In the genomic region with DNA sequence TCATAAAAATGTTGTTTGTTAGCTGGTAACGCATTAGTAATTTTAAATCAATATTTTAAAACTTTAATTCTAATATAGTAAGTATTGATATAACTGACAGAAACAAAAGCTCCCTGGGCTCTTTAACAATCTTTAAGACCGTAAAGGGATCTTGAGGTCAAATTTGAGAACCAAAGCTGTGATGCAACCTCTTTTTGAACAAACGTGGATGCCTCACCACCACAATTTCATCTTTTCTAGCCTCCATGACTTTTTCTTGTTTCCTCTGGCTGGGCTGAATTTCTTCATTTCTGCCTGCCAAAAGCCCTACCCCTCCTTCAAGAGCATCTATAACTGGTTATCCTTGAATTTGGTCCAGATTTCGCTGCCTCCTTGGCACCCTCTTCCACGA, we compare ENCODE assay signal across 1 cellular context.
TF ChIP-seq lines count a peak whose summit lies in the region.

No MANE protein-coding gene starts in this region.

TF ChIP-seq in GM23338, 12 proteins besides CTCF, POLR2A, EP300 and RAD21 (continued from another document):
- TF ChIP-seq ZNF462 (CRISPR knock-in tag; IDR thresholded peaks at IDR 0.05): no peak
- TF ChIP-seq EZH2phosphoT487 (IDR thresholded peaks at IDR 0.05; ENCODE audit: unreplicated experiment): no peak
- no peak for TF ChIP-seq ETS1 (IDR thresholded peaks at IDR 0.05)
- no peak for TF ChIP-seq EZH2 (IDR thresholded peaks at IDR 0.05; ENCODE audit: low read depth, unreplicated experiment)
- TF ChIP-seq REST (IDR thresholded peaks at IDR 0.05; ENCODE audit: unreplicated experiment): no peak
